ENCODE assay signal across 8 cellular contexts in genomic region chr22:32202539-32203180, GRCh38. TPM values are rescaled to one million over a fixed set of nuclear protein-coding genes. Genes with fewer than 3 reads are reported as not detected.
DNase-seq lines count a peak whose midpoint lies in the region; ATAC-seq and TF ChIP-seq lines count a peak whose summit lies in the region.

No MANE protein-coding gene starts in this region.

- H3K4me2 ChIP-seq in KMS-11, result peak overlapping the region; percentile 49

- H3K4me3 ChIP-seq in KMS-11 (IDR thresholded peaks at IDR 0.05; ENCODE audit: insufficient read depth, low read depth, low read length) (no peak overlapping the region), RWPE2 (ENCODE audit: severe bottlenecking) (peak overlapping the region; percentile 32), sigmoid colon (peak overlapping the region in 1 of 4 donors; percentile 7)

- H3K9ac ChIP-seq in KMS-11, result no peak overlapping the region

- no peaks in the 10 kb centered on the region for H3K79me2 ChIP-seq in KMS-11 (ENCODE audit: insufficient read depth, low read depth)

- H3K27ac ChIP-seq in KMS-11, result no peak overlapping the region
- H3K27ac ChIP-seq in RWPE2 (ENCODE audit: poor library complexity, severe bottlenecking), result no peak overlapping the region
- H3K27ac ChIP-seq in sigmoid colon, result no peak overlapping the region

- peak overlapping the region; percentile 64; the same call in 1 of the 2 replicates for H2AFZ ChIP-seq in KMS-11 (ENCODE audit: low read depth)

- no peaks in the 10 kb centered on the region for H3K27me3 ChIP-seq in KMS-11 (ENCODE audit: insufficient read depth, low read depth)
- peaks cover 8% of the 10 kb centered on the region for H3K27me3 ChIP-seq in RWPE2 (ENCODE audit: insufficient read depth, poor library complexity, severe bottlenecking)
- peaks cover 12 to 50% (median 20%) of the 10 kb centered on the region in 3 donors for H3K27me3 ChIP-seq in sigmoid colon

- no peaks in the 10 kb centered on the region for H4K20me1 ChIP-seq in KMS-11 (ENCODE audit: insufficient read depth)

- TF ChIP-seq POLR2A in sigmoid colon (IDR thresholded peaks at IDR 0.05), result no peak

- 12 to 18% methylated on average over 29 of the region's 29 CpGs for WGBS in sigmoid colon, 2 donors

- peak; percentile 57 for ATAC-seq in RWPE2 (ENCODE audit: low read depth)

- no peaks in the 10 kb centered on the region for H3K36me3 ChIP-seq in KMS-11 (ENCODE audit: insufficient read depth)
- no peaks in the 10 kb centered on the region for H3K36me3 ChIP-seq in RWPE2 (ENCODE audit: low read depth)
- H3K36me3 ChIP-seq in sigmoid colon, result no peaks in the 10 kb centered on the region

- DNase-seq in DMS79 treated with DMSO at 0.1 percent for 48 hours (lab: John Stamatoyannopoulos, UW), result peak; percentile 15
- no peak for DNase-seq in DMS79 (lab: John Stamatoyannopoulos, UW)
- no peak for DNase-seq in RWPE2 (ENCODE audit: low spot score)
- DNase-seq in cerebellar cortex (ENCODE audit: low spot score), result peak; percentile 68
- peak; percentile 92 for DNase-seq in left kidney (ENCODE audit: low read depth, low spot score)
- DNase-seq in ureter (ENCODE audit: low spot score), result peak; percentile 60
- DNase-seq in sigmoid colon, result no peak

- peak; percentile 66 for TF ChIP-seq CTCF in KMS-11 (conservative IDR thresholded peaks at IDR 0.05; ENCODE audit: low read depth, low read length)
- peak; percentile 68 for TF ChIP-seq CTCF in RWPE2 (IDR thresholded peaks at IDR 0.05; ENCODE audit: poor library complexity, severe bottlenecking)
- TF ChIP-seq CTCF in sigmoid colon (IDR thresholded peaks at IDR 0.05), result peak in 2 of 4 experiments; percentile 9 to 35

- H3K4me1 ChIP-seq in KMS-11 (ENCODE audit: low read depth, poor library complexity, severe bottlenecking) (no peaks in the 10 kb centered on the region), RWPE2 (ENCODE audit: insufficient read depth, poor library complexity, severe bottlenecking) (peaks cover 3% of the 10 kb centered on the region), sigmoid colon (peaks cover 0 to 16% (median 7%) of the 10 kb centered on the region in 4 donors)

- no peaks in the 10 kb centered on the region for H3K9me3 ChIP-seq in RWPE2 (ENCODE audit: severe bottlenecking)
- no peaks in the 10 kb centered on the region for H3K9me3 ChIP-seq in sigmoid colon

- TF ChIP-seq EP300 in sigmoid colon (IDR thresholded peaks at IDR 0.05), result no peak

- intact Hi-C loops in sigmoid colon (cut with DNase I), result no loop called here

RNA-seq across cellular contexts. Expression of gene RFPL2, which starts 2.2 kb away (rescaled TPM):
- total RNA-seq in ureter, result not detected
- not detected for total RNA-seq in sigmoid colon
- not detected for polyA plus RNA-seq in sigmoid colon

RNA-seq across cellular contexts. Expression of gene C22orf42, which starts 43.6 kb away (rescaled TPM):
- total RNA-seq in ureter (not detected), sigmoid colon (not detected)
- polyA plus RNA-seq in sigmoid colon, result not detected

RNA-seq across cellular contexts. Expression of gene SLC5A4, which starts 52.5 kb away (rescaled TPM):
- 2.1 TPM for total RNA-seq in ureter
- total RNA-seq in sigmoid colon, result 1 to 10 TPM in 1 of 4 donors, under 1 TPM in 1, not detected in 2; 0.36 to 1.1 TPM
- under 1 TPM in 1 of 3 donors, not detected in 2; 0.16 TPM for polyA plus RNA-seq in sigmoid colon

Comparison
In these comparisons a context has a peak if more than half of its experiments do, and no peak if none do; other contexts are left out.
1. DNase-seq: peak in DMS79 treated with DMSO at 0.1 percent for 48 hours (single experiment), cerebellar cortex (single experiment), left kidney (single experiment) and ureter (single experiment); none in DMS79 (single experiment), RWPE2 (single experiment) and sigmoid colon (single experiment).